In the genomic region with DNA sequence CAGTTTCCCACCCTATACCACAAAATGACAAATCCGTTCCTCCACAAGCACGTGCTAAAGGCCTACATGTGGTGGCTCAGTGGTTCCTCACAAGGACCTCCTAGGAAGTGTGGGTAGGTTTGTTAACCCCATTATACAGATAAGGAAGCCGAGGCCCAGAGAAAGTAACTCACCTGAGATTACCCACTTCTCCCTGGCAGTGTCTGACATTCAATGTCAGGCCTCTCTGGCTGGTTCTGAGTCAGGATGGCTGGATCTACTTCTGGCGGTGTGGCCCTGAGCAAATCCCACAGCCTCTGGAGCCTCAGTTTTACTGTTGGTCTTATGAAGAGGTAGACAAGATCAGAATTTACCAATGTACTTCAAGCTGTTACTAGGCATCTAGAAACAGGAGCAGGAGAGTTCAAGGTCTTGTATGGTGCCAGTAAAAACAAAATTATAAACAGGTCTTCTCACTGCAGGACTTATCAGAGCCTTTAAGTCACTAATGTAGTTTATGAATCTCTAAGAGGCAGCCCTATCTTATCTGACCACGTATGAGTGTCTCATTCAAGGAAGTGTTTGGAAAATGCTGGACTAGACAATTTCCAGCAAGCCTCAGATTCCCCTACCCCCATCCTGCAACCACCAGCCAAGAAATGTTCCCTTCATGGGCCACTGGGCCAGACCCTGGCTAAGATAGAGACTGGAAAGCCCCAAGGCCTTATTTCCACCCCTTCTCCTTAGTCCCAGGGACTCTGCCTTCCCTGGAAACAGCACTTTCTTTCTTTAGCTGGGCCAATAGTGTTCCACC, we compare ENCODE assay signal across 1 cellular context.
TF ChIP-seq lines count a peak whose summit lies in the region.

No MANE protein-coding gene starts in this region.

TF ChIP-seq in K562, 482 proteins besides CTCF, POLR2A, EP300 and RAD21:
- TF ChIP-seq SPI1 (IDR thresholded peaks at IDR 0.05; ENCODE audit: borderline replicate concordance, low read depth, low read length) (no peak), PHF21A (IDR thresholded peaks at IDR 0.05; ENCODE audit: borderline replicate concordance, low read depth) (no peak), MCM7 (IDR thresholded peaks at IDR 0.05) (no peak), RBM25 (IDR thresholded peaks at IDR 0.05; ENCODE audit: low read depth, low read length, severe bottlenecking) (peak; percentile 83), NUFIP1 (IDR thresholded peaks at IDR 0.05; ENCODE audit: partially characterized antibody) (no peak), JUNB (CRISPR knock-in tag; conservative IDR thresholded peaks at IDR 0.05) (no peak), ZNF121 (CRISPR knock-in tag; conservative IDR thresholded peaks at IDR 0.05) (no peak), ZNF239 (CRISPR knock-in tag; IDR thresholded peaks at IDR 0.05) (peak; percentile 99), ARNT (IDR thresholded peaks at IDR 0.05) (no peak)
- TF ChIP-seq, protein P1, sequence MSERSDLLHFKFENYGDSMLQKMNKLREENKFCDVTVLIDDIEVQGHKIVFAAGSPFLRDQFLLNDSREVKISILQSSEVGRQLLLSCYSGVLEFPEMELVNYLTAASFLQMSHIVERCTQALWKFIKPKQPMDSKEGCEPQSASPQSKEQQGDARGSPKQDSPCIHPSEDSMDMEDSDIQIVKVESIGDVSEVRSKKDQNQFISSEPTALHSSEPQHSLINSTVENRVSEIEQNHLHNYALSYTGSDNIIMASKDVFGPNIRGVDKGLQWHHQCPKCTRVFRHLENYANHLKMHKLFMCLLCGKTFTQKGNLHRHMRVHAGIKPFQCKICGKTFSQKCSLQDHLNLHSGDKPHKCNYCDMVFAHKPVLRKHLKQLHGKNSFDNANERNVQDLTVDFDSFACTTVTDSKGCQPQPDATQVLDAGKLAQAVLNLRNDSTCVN (CRISPR knock-in tag; IDR thresholded peaks at IDR 0.05) = no peak
